Comparison of ENCODE assay signal across 26 cellular contexts in the genomic region with DNA sequence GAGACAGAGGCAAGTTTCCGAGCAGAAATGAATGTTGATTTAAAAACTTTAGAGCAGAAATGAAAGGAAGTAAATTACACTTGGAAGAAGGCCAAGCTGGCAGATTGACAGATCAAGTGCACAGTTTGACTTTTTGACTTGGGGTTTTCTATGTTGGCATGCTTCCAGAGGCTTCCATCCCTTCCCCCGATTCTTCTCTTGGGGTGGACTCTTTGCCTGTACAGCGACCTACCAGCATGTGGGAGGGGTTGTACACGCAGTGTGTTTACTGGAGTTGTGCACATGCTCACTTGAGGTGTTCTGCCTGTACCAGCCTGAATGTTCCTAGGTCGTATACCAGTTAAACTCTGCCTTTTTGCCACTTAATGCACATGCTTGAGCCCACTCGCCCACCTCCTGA.
DNase-seq lines count a peak whose midpoint lies in the region; TF ChIP-seq lines count a peak whose summit lies in the region.
"Had no signal": no experiment of that assay in that cellular context is flagged by ENCODE, and none has a peak within 500 bp of the region (broad histone marks: within the 10 kb centered on the region; RNA-seq: fewer than 3 reads in every experiment).

No MANE protein-coding gene starts in this region.

- H4K20me1 ChIP-seq in hepatocyte (ENCODE audit: insufficient read depth, poor library complexity, severe bottlenecking): no peaks in the 10 kb centered on the region

- no peaks in the 10 kb centered on the region for H3K27me3 Mint-ChIP-seq in immature natural killer cell (ENCODE audit: low read depth in 3 of 3)
- H3K27me3 Mint-ChIP-seq: activated naive CD4-positive, alpha-beta T cell treated with anti-CD3 and anti-CD28 coated beads, Interleukin-2, amount 50 U/mL, for 24 hours had no signal

- TF ChIP-seq CTCF in A673 (conservative IDR thresholded peaks at IDR 0.05; ENCODE audit: low read depth, low read length) (no peak), hepatocyte (IDR thresholded peaks at IDR 0.05; ENCODE audit: poor library complexity) (no peak), GM13977 (IDR thresholded peaks at IDR 0.05; ENCODE audit: extremely low read depth, insufficient read depth, missing control alignments) (no peak)

- intact Hi-C loops in A673 (cut with micrococcal nuclease; ENCODE audit: unreplicated experiment): no loop called here

- CTCF ChIA-PET in A673 (lab: Charles Lee): no interaction called here

- H2AFZ ChIP-seq in hepatocyte: no peak overlapping the region

- no peaks in the 10 kb centered on the region for H3K4me1 Mint-ChIP-seq in immature natural killer cell
- H3K4me1 Mint-ChIP-seq: activated naive CD4-positive, alpha-beta T cell treated with anti-CD3 and anti-CD28 coated beads, Interleukin-2, amount 50 U/mL, for 24 hours; CD14-positive monocyte; stimulated activated effector memory CD8-positive, alpha-beta T cell treated with anti-CD3 and anti-CD28 coated beads, Interleukin-12 subunit alpha, Interleukin-12 subunit beta, amount 100 ng/mL, for 72 hours had no signal

- DNase-seq in A673 (ENCODE audit: low spot score) (peak; percentile 0), NCI-H82 treated with DMSO at 0.1 percent for 48 hours (lab: John Stamatoyannopoulos, UW; ENCODE audit: unreplicated experiment) (peak; percentile 2), hepatocyte (ENCODE audit: low spot score) (peak; percentile 15), immature natural killer cell (no peak), activated T-cell treated with anti-CD3 and anti-CD28 coated beads for 4 hours (no peak), GM13977 (ENCODE audit: low spot score) (no peak)
- DNase-seq in activated CD4-positive, alpha-beta T cell treated with anti-CD3 and anti-CD28 coated beads, Interleukin-2, amount 50 U/mL, for 48 hours: no peak
- DNase-seq: activated CD4-positive, alpha-beta T cell treated with anti-CD3 and anti-CD28 coated beads for 4 hours; aorta; cerebellar nuclear complex; GF-D8; lower lobe of right lung; NCI-H2081 treated with DMSO at 0.1 percent for 48 hours; NK-92 treated with Interleukin-12 subunit alpha and Interleukin-12 subunit beta, amount 100 ng/mL, for 24 hours; small intestine; stimulated activated CD4-positive, alpha-beta T cell treated with anti-CD3 and anti-CD28 coated beads, Interleukin-2, amount 100 ng/mL, for 24 hours; uterus had no signal

- BruUV-seq in A673 (replicated peaks; lab: Mats Ljungman, UMichigan): no TSS peak

- no peak overlapping the region for H3K27ac Mint-ChIP-seq in immature natural killer cell
- H3K27ac Mint-ChIP-seq: activated naive CD4-positive, alpha-beta T cell treated with anti-CD3 and anti-CD28 coated beads, Interleukin-2, amount 50 U/mL, for 24 hours; CD14-positive monocyte; stimulated activated effector memory CD8-positive, alpha-beta T cell treated with anti-CD3 and anti-CD28 coated beads, Interleukin-12 subunit alpha, Interleukin-12 subunit beta, amount 100 ng/mL, for 72 hours; T-helper 1 cell treated with Interleukin-12 subunit alpha and Interleukin-12 subunit beta and Interleukin-4 antibody, amounts not matched to agents 30 μg/mL and 1 μg/mL, for 36 hours had no signal

- in situ Hi-C loops in GM13977 (cut with MboI; ENCODE audit: low pct_unique_long_range_greater_than_20kb, low sequenced_read_pairs, unreplicated experiment): no loop called here

- H3K4me3 ChIP-seq in A673 (ENCODE audit: low read depth, low read length, poor library complexity, severe bottlenecking) (no peak overlapping the region), hepatocyte (no peak overlapping the region)
- H3K4me3 ChIP-seq: lower lobe of right lung, prostate gland, SJSA1, suprapubic skin, uterus had no signal

- H3K36me3 ChIP-seq in A673 (ENCODE audit: insufficient read depth, low read length, poor library complexity, severe bottlenecking) (no peaks in the 10 kb centered on the region), hepatocyte (replicated peaks; ENCODE audit: insufficient read depth, low read depth) (no peaks in the 10 kb centered on the region)
- H3K36me3 ChIP-seq: lower lobe of right lung, neutrophil, prostate gland, SJSA1, suprapubic skin, uterus had no signal

- H3K4me1 ChIP-seq in A673 (ENCODE audit: insufficient read depth, low read length, poor library complexity, severe bottlenecking) (no peaks in the 10 kb centered on the region), hepatocyte (ENCODE audit: insufficient read depth) (no peaks in the 10 kb centered on the region)
- H3K4me1 ChIP-seq: lower lobe of right lung, prostate gland, SJSA1, suprapubic skin, uterus had no signal

- no peaks in the 10 kb centered on the region for H3K9me2 ChIP-seq in hepatocyte (replicated peaks; ENCODE audit: insufficient read depth)

- H3K27me3 ChIP-seq in A673 (replicated peaks; ENCODE audit: insufficient read depth, low read depth, low read length, poor library complexity) (no peaks in the 10 kb centered on the region), hepatocyte (no peaks in the 10 kb centered on the region)
- H3K27me3 ChIP-seq: neutrophil, SJSA1, suprapubic skin, uterus had no signal

- H3K9me3 ChIP-seq in A673 (ENCODE audit: low read depth, low read length, poor library complexity, severe bottlenecking) (no peaks in the 10 kb centered on the region), hepatocyte (ENCODE audit: low read depth) (no peaks in the 10 kb centered on the region)
- H3K9me3 ChIP-seq: lower lobe of right lung, neutrophil, prostate gland, SJSA1, suprapubic skin, uterus had no signal

- POLR2A ChIA-PET in A673 (lab: Charles Lee; ENCODE audit: low non-redundant PET): no interaction called here

- H3K36me3 Mint-ChIP-seq in immature natural killer cell: peaks cover 0 to 7% (median 0%) of the 10 kb centered on the region in 3 donors
- H3K36me3 Mint-ChIP-seq: activated naive CD4-positive, alpha-beta T cell treated with anti-CD3 and anti-CD28 coated beads, Interleukin-2, amount 50 U/mL, for 24 hours; CD14-positive monocyte; stimulated activated effector memory CD8-positive, alpha-beta T cell treated with anti-CD3 and anti-CD28 coated beads, Interleukin-12 subunit alpha, Interleukin-12 subunit beta, amount 100 ng/mL, for 72 hours had no signal

- no peak overlapping the region for H3K4me3 Mint-ChIP-seq in immature natural killer cell
- H3K4me3 Mint-ChIP-seq: activated naive CD4-positive, alpha-beta T cell treated with anti-CD3 and anti-CD28 coated beads, Interleukin-2, amount 50 U/mL, for 24 hours; CD14-positive monocyte; stimulated activated effector memory CD8-positive, alpha-beta T cell treated with anti-CD3 and anti-CD28 coated beads, Interleukin-12 subunit alpha, Interleukin-12 subunit beta, amount 100 ng/mL, for 72 hours; T-helper 1 cell treated with Interleukin-12 subunit alpha and Interleukin-12 subunit beta and Interleukin-4 antibody, amounts not matched to agents 30 μg/mL and 1 μg/mL, for 36 hours had no signal

- 75% methylated on average over 6 of the region's 6 CpGs for WGBS in hepatocyte (ENCODE audit: low lambda C conversion rate, missing lambda C conversion rate)

- no peak overlapping the region for H3K4me2 ChIP-seq in hepatocyte

- H3K27ac ChIP-seq in A673 (ENCODE audit: low read depth, low read length, poor library complexity, severe bottlenecking) (no peak overlapping the region), hepatocyte (no peak overlapping the region)
- H3K27ac ChIP-seq: lower lobe of right lung, neutrophil, prostate gland, SJSA1, suprapubic skin, uterus had no signal

- no peaks in the 10 kb centered on the region for H3K79me2 ChIP-seq in hepatocyte

- TF ChIP-seq EP300 in Ishikawa (IDR thresholded peaks at IDR 0.05; ENCODE audit: borderline replicate concordance): no peak

- peaks cover 3 to 34% (median 16%) of the 10 kb centered on the region in 6 donors for H3K9me3 Mint-ChIP-seq in immature natural killer cell
- H3K9me3 Mint-ChIP-seq: T-helper 1 cell treated with Interleukin-12 subunit alpha and Interleukin-12 subunit beta and Interleukin-4 antibody, amounts not matched to agents 30 μg/mL and 1 μg/mL, for 36 hours had no signal

- no peak for TF ChIP-seq RAD21 in Ishikawa (IDR thresholded peaks at IDR 0.05; ENCODE audit: low read depth)

TF ChIP-seq in Ishikawa, 13 proteins besides CTCF, POLR2A, EP300 and RAD21:
- no peak for TF ChIP-seq TAF1 (IDR thresholded peaks at IDR 0.05; ENCODE audit: low read depth)
- TF ChIP-seq, protein P1, sequence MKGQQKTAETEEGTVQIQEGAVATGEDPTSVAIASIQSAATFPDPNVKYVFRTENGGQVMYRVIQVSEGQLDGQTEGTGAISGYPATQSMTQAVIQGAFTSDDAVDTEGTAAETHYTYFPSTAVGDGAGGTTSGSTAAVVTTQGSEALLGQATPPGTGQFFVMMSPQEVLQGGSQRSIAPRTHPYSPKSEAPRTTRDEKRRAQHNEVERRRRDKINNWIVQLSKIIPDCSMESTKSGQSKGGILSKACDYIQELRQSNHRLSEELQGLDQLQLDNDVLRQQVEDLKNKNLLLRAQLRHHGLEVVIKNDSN (IDR thresholded peaks at IDR 0.05): no peak
- TF ChIP-seq ZBTB7A (IDR thresholded peaks at IDR 0.05; ENCODE audit: low read depth): no peak
- TF ChIP-seq CEBPB (IDR thresholded peaks at IDR 0.05): no peak
- peak; percentile 62 for TF ChIP-seq NFIC (IDR thresholded peaks at IDR 0.05)

Comparison
In these comparisons a context has a peak if more than half of its experiments do, and no peak if none do; other contexts are left out.
1. DNase-seq: peak in A673 (single experiment), NCI-H82 treated with DMSO at 0.1 percent for 48 hours (single experiment) and hepatocyte (single experiment); none in immature natural killer cell (0 of 3), activated T-cell treated with anti-CD3 and anti-CD28 coated beads for 4 hours (single experiment), activated CD4-positive, alpha-beta T cell treated with anti-CD3 and anti-CD28 coated beads, Interleukin-2, amount 50 U/mL, for 48 hours (0 of 2) and GM13977 (single experiment).